ENCODE assay signal across 15 cellular contexts in genomic region chr11:6248897-6249296, GRCh38. TPM values are rescaled to one million over a fixed set of nuclear protein-coding genes. Genes with fewer than 3 reads are reported as not detected.
"Had no signal": no experiment of that assay in that cellular context is flagged by ENCODE, and none has a peak within 500 bp of the region (broad histone marks: within the 10 kb centered on the region; RNA-seq: fewer than 3 reads in every experiment).

No MANE protein-coding gene starts in this region.

RNA-seq across cellular contexts. Expression of gene CNGA4, which starts 10.0 kb away (rescaled TPM):
- total RNA-seq: stomach, subcutaneous adipose tissue, thoracic aorta, upper lobe of right lung, urinary bladder, vagina had no signal

RNA-seq across cellular contexts. Expression of gene CCKBR, which starts 10.7 kb away (rescaled TPM):
- total RNA-seq: subcutaneous adipose tissue, thoracic aorta, tibial nerve, upper lobe of left lung, upper lobe of right lung, ureter, urinary bladder, uterus, vagina had no signal

RNA-seq across cellular contexts. Expression of gene C11orf42, which starts 43.5 kb away (rescaled TPM):
- total RNA-seq: stomach, subcutaneous adipose tissue, temporal lobe, thoracic aorta, thyroid gland, tibial nerve, transverse colon, upper lobe of left lung, upper lobe of right lung, ureter, urinary bladder, uterus, vagina had no signal
- polyA plus RNA-seq: stomach, thymus, urinary bladder had no signal

RNA-seq across cellular contexts. Expression of gene OR52W1, which starts 49.9 kb away (rescaled TPM):
- total RNA-seq: stomach, subcutaneous adipose tissue, temporal lobe, testis, thoracic aorta, thyroid gland, tibial nerve, transverse colon, upper lobe of left lung, upper lobe of right lung, ureter, urinary bladder, uterus, vagina had no signal
- polyA plus RNA-seq: stomach, urinary bladder had no signal
